In the genomic region with DNA sequence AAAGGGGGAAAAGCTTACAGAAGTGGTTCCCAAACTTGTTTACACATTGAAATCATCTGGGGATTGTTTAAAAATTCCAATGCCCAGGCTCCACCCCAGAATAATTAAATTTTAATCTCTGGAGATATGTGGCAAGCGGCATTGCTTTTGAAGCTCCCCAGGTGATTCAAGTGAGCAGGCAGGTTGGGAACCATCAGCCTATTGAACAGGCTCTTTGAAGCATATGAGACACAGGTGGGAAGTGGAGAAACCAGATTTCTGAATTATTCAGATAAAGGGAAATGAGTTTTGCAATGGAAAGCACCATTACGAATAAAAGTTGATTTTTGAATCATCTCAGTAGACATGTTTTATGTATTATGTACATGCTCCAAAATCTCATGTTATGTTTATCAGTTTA, we compare ENCODE assay signal across 25 cellular contexts. TPM values are rescaled to one million over a fixed set of nuclear protein-coding genes. Genes with fewer than 3 reads are reported as not detected.
"Had no signal": no experiment of that assay in that cellular context is flagged by ENCODE, and none has a peak within 500 bp of the region (broad histone marks: within the 10 kb centered on the region; RNA-seq: fewer than 3 reads in every experiment).

No MANE protein-coding gene starts in this region.

- ATAC-seq: HepG2 had no signal

- DNase-seq: IMR-90, Karpas-422, KG1, MG63, NCI-H1092, NCI-H1105 treated with DMSO at 0.1 percent for 48 hours, NCI-H1417 treated with DMSO at 0.1 percent for 48 hours, NCI-H146, NCI-H1694 treated with DMSO at 0.1 percent for 48 hours, NCI-H1930, NCI-H2081, NCI-H2107, NCI-H2171, NCI-H226, NCI-H446, NCI-H510A, NCI-H524 treated with DMSO at 0.1 percent for 48 hours, NCI-H69, NCI-H774, Right ventricle myocardium superior, RPMI8226, SIG-M5 had no signal

RNA-seq across cellular contexts. Expression of gene NOSTRIN, which starts 57.6 kb away (rescaled TPM):
- total RNA-seq: HT1080, SJSA1 had no signal
